8 cellular contexts compared by ENCODE assay signal in the genomic region with DNA sequence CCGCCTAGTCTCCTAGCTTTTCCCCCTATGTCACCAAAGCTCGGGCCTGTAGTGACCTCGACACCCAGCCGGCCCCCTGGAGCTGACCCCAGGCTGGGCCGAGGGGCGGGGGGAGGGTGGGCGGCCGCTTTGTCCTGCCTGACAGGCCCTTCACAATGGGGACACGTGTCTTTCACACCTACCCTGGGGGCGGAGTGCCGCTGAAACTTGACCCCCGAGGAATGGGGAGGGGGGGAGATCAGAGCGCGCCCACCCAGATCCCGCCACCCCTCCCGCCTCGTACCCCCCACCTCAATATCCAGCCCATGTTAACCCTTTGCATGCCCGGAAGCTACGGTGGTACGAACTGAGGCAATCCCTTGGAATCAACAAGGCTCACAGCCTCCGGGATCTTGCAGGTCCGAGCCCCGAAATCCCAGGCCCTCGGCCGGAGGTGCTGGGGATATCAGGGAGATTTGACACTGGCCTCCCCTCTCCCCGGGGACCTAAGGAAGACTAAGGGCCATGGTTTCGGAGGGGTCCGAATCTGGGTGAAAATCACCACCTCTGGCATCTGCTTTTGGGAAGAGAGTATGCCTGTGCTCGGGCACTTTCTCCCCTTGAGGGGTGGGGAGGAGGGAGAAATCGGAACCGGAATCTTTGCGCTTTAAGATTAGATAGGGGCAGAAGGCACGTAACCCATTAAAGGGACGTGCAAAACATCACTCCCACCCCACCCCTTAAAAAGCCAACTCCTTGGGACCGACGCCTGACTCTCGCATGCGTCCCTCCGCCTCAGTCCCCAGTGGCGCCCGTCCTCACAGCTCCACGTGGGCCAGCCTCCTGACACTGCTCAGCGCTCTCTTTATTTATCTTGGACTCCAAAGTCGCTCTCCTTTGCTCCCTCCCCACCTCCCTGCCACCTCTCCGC. TPM values are rescaled to one million over a fixed set of nuclear protein-coding genes. Genes with fewer than 3 reads are reported as not detected.
DNase-seq lines count a peak whose midpoint lies in the region; ATAC-seq lines count a peak whose summit lies in the region.

No MANE protein-coding gene starts in this region.

- H3K9me3 ChIP-seq in BLaER1, result no peaks in the 10 kb centered on the region
- no peaks in the 10 kb centered on the region for H3K9me3 ChIP-seq in HUES6 (ENCODE audit: control insufficient read depth, insufficient read depth, low read depth, low read length)
- H3K9me3 ChIP-seq in adipocyte (ENCODE audit: control insufficient read depth, low read length), result no peaks in the 10 kb centered on the region

- H3K27me3 ChIP-seq in BLaER1, result no peaks in the 10 kb centered on the region; the same call in 1 of the 2 replicates
- H3K27me3 ChIP-seq in HUES6 (ENCODE audit: control insufficient read depth, insufficient read depth, low read length), result peaks cover 78% of the 10 kb centered on the region
- peaks cover 29% of the 10 kb centered on the region for H3K27me3 ChIP-seq in adipocyte (replicated peaks; ENCODE audit: control insufficient read depth, insufficient read depth, low read length)

- DNase-seq in adipocyte (ENCODE audit: low read depth) (peak; percentile 60), myocyte (ENCODE audit: low read depth) (peak; percentile 82), NCI-H2227 (lab: John Stamatoyannopoulos, UW; ENCODE audit: unreplicated experiment) (no peak), middle frontal gyrus (ENCODE audit: extremely low spot score, low spot score) (no peak), NCI-H128 (lab: John Stamatoyannopoulos, UW; ENCODE audit: unreplicated experiment) (no peak)

- H3K4me1 ChIP-seq in BLaER1 (peaks cover 41% of the 10 kb centered on the region), HUES6 (ENCODE audit: control insufficient read depth, insufficient read depth, low read length) (peaks cover 19% of the 10 kb centered on the region), adipocyte (ENCODE audit: control insufficient read depth, insufficient read depth, low read length) (peaks cover 17% of the 10 kb centered on the region)

- H4K20me1 ChIP-seq in BLaER1, result peaks cover 9% of the 10 kb centered on the region; the same call in 1 of the 2 replicates

- H3K9ac ChIP-seq in BLaER1 (peak overlapping the region; percentile 91), HUES6 (ENCODE audit: low read length) (peak overlapping the region; percentile 72), adipocyte (ENCODE audit: low read length) (no peak overlapping the region)

- H3K4me3 ChIP-seq in BLaER1, result peak overlapping the region; percentile 94
- H3K4me3 ChIP-seq in HUES6 (ENCODE audit: low read depth, low read length), result peak overlapping the region; percentile 90
- peak overlapping the region; percentile 48 for H3K4me3 ChIP-seq in adipocyte (ENCODE audit: low read length)

- H3K4me2 ChIP-seq in BLaER1, result peak overlapping the region; percentile 76

- H3K36me3 ChIP-seq in BLaER1 (no peaks in the 10 kb centered on the region), HUES6 (ENCODE audit: control insufficient read depth, insufficient read depth, low read length) (no peaks in the 10 kb centered on the region), adipocyte (ENCODE audit: control insufficient read depth, insufficient read depth, low read length, severe bottlenecking) (no peaks in the 10 kb centered on the region)

- peak overlapping the region; percentile 91 for H3K27ac ChIP-seq in BLaER1
- H3K27ac ChIP-seq in HUES6 (ENCODE audit: low read depth, low read length), result no peak overlapping the region; the same call in 1 of the 2 replicates

- no peak for ATAC-seq in HG03442 (IDR thresholded peaks at IDR 0.05; ENCODE audit: unreplicated experiment)

RNA-seq across cellular contexts. Expression of a gene that starts 2.6 kb away (rescaled TPM):
- total RNA-seq in myocyte, result 62.4 and 63.9 TPM in 2 replicates
- polyA plus RNA-seq in myocyte (2012), result 4.9 TPM

Comparison
In these comparisons a context has a peak if more than half of its experiments do, and no peak if none do; other contexts are left out.
1. DNase-seq: peak in adipocyte (single experiment) and myocyte (single experiment); none in NCI-H2227 (single experiment), middle frontal gyrus (single experiment) and NCI-H128 (single experiment).
2. Peak in every context shown above with its lines, with median percentiles within 50 percentile points of each other: H3K4me3 ChIP-seq.